ENCODE assay signal across 12 cellular contexts in genomic region chr5:123810253-123810652, GRCh38.
DNase-seq lines count a peak whose midpoint lies in the region; ATAC-seq and TF ChIP-seq lines count a peak whose summit lies in the region.
"Had no signal": no experiment of that assay in that cellular context is flagged by ENCODE, and none has a peak within 500 bp of the region (broad histone marks: within the 10 kb centered on the region; RNA-seq: fewer than 3 reads in every experiment).

No MANE protein-coding gene starts in this region.

- H3K36me3 ChIP-seq in SJCRH30 (no peaks in the 10 kb centered on the region), MM.1S (replicated peaks; ENCODE audit: insufficient read depth, low read length) (no peaks in the 10 kb centered on the region), mammary epithelial cell (ENCODE audit: insufficient read depth, low read length) (no peaks in the 10 kb centered on the region)
- H3K36me3 ChIP-seq: esophagus muscularis mucosa had no signal

- peak; percentile 41 to 65 for ATAC-seq in right cardiac atrium

- WGBS in right cardiac atrium = 29% methylated on average over 4 of the region's 4 CpGs
- 96% methylated on average over 4 of the region's 4 CpGs for WGBS in mammary epithelial cell (ENCODE audit: low coverage, missing lambda C conversion rate)

- no peak overlapping the region for H3K4me2 ChIP-seq in MM.1S (ENCODE audit: low read depth, low read length)
- no peak overlapping the region for H3K4me2 ChIP-seq in mammary epithelial cell (ENCODE audit: insufficient read depth, low read depth, low read length)
- H3K4me2 ChIP-seq: smooth muscle cell had no signal

- H3K9ac ChIP-seq in MM.1S (ENCODE audit: low read length) (no peak overlapping the region), mammary epithelial cell (ENCODE audit: insufficient read depth, low read length) (no peak overlapping the region)

- H3K27me3 ChIP-seq in SJCRH30 = no peaks in the 10 kb centered on the region
- H3K27me3 ChIP-seq in right cardiac atrium (ENCODE audit: control insufficient read depth, insufficient read depth) = no peaks in the 10 kb centered on the region
- no peaks in the 10 kb centered on the region for H3K27me3 ChIP-seq in MM.1S (replicated peaks; ENCODE audit: insufficient read depth, low read length)
- no peaks in the 10 kb centered on the region for H3K27me3 ChIP-seq in mammary epithelial cell (ENCODE audit: insufficient read depth, low read length)
- H3K27me3 ChIP-seq: esophagus muscularis mucosa had no signal

- CTCF ChIA-PET in mammary epithelial cell (lab: Charles Lee; ENCODE audit: low non-redundant PET) = no interaction called here

- intact Hi-C loops in right cardiac atrium (cut with DNase I) (loop anchor here in 1 of 4 donors (10.0 kb wide), 1 partner anchor 55 kb away; no protein-coding TSS in a partner anchor), mammary epithelial cell (cut with micrococcal nuclease) (no loop called here)

- dilution Hi-C loops in mammary epithelial cell (cut with HindIII; ENCODE audit: low sequenced_read_pairs) = no loop called here

- H3K9me2 ChIP-seq in MM.1S (replicated peaks; ENCODE audit: insufficient read depth, low read length) = no peaks in the 10 kb centered on the region

- peak overlapping the region; percentile 46 for H3K27ac ChIP-seq in SJCRH30
- peak overlapping the region; percentile 69 for H3K27ac ChIP-seq in right cardiac atrium (ENCODE audit: low read length)
- H3K27ac ChIP-seq in MM.1S (ENCODE audit: low read length) = no peak overlapping the region
- H3K27ac ChIP-seq in mammary epithelial cell (ENCODE audit: insufficient read depth, low read depth, low read length) = no peak overlapping the region
- H3K27ac ChIP-seq in caudate nucleus (ENCODE audit: low read depth, low read length) = no peak overlapping the region
- H3K27ac ChIP-seq: esophagus muscularis mucosa had no signal

- in situ Hi-C loops in mammary epithelial cell (cut with MboI; ENCODE audit: low sequenced_read_pairs in 2 of 2) = no loop called here

- no peaks in the 10 kb centered on the region for H4K20me1 ChIP-seq in MM.1S (ENCODE audit: insufficient read depth, low read length)
- no peaks in the 10 kb centered on the region for H4K20me1 ChIP-seq in mammary epithelial cell (ENCODE audit: insufficient read depth, low read length)

- H2AFZ ChIP-seq in MM.1S (ENCODE audit: low read length) (no peak overlapping the region), mammary epithelial cell (ENCODE audit: low read depth, low read length) (no peak overlapping the region)

- H3K9me3 ChIP-seq in SJCRH30 (replicated peaks) = no peaks in the 10 kb centered on the region
- H3K9me3 ChIP-seq in right cardiac atrium (ENCODE audit: control insufficient read depth, low read length) = no peaks in the 10 kb centered on the region
- H3K9me3 ChIP-seq in MM.1S (replicated peaks; ENCODE audit: insufficient read depth, low read length) = no peaks in the 10 kb centered on the region
- no peaks in the 10 kb centered on the region for H3K9me3 ChIP-seq in mammary epithelial cell (replicated peaks; ENCODE audit: insufficient read depth, low read length)
- H3K9me3 ChIP-seq: esophagus muscularis mucosa had no signal

- H3K4me1 ChIP-seq in SJCRH30 = peaks cover 63% of the 10 kb centered on the region
- H3K4me1 ChIP-seq in right cardiac atrium (ENCODE audit: control insufficient read depth, insufficient read depth, low read length) = peaks cover 12% of the 10 kb centered on the region
- no peaks in the 10 kb centered on the region for H3K4me1 ChIP-seq in MM.1S (ENCODE audit: low read length)
- H3K4me1 ChIP-seq in mammary epithelial cell (ENCODE audit: insufficient read depth, low read length) = no peaks in the 10 kb centered on the region

- H3K79me2 ChIP-seq in MM.1S (ENCODE audit: low read length) (no peaks in the 10 kb centered on the region), mammary epithelial cell (ENCODE audit: insufficient read depth, low read length) (no peaks in the 10 kb centered on the region)

- no peaks in the 10 kb centered on the region for H3F3A ChIP-seq in MM.1S (ENCODE audit: insufficient read depth, low read length)

- DNase-seq in HuH-7 (ENCODE audit: low spot score) (peak; percentile 11), SJCRH30 (peak in 1 of 2 experiments; percentile 51), right cardiac atrium (peak; percentile 9 to 58 (median 46)), renal cortical epithelial cell (ENCODE audit: low read depth) (peak; percentile 72), MM.1S (no peak), DMS 273 treated with DMSO at 0.1 percent for 48 hours (lab: John Stamatoyannopoulos, UW) (no peak), mammary epithelial cell (no peak), caudate nucleus (lab: John Stamatoyannopoulos, UW) (no peak)
- DNase-seq: activated CD8-positive, alpha-beta memory T cell treated with anti-CD3 and anti-CD28 coated beads for 24 hours; amniotic stem cell had no signal

- no TSS peak for BruUV-seq in mammary epithelial cell (replicated peaks; lab: Mats Ljungman, UMichigan)

- H3K4me3 ChIP-seq in SJCRH30 = no peak overlapping the region
- no peak overlapping the region for H3K4me3 ChIP-seq in right cardiac atrium (ENCODE audit: low read length)
- no peak overlapping the region for H3K4me3 ChIP-seq in MM.1S (ENCODE audit: low read length)
- no peak overlapping the region for H3K4me3 ChIP-seq in mammary epithelial cell (replicated peaks in 1 of 3; ENCODE audit: insufficient read depth in 1 of 3, low read depth in 2 of 3, low read length in 3 of 3)
- H3K4me3 ChIP-seq: esophagus muscularis mucosa, smooth muscle cell had no signal

- TF ChIP-seq CTCF in MM.1S (IDR thresholded peaks at IDR 0.05; ENCODE audit: low read length) (no peak), mammary epithelial cell (conservative IDR thresholded peaks at IDR 0.05 in 1 of 2, IDR thresholded peaks at IDR 0.05 in 1 of 2; ENCODE audit: extremely low read depth in 1 of 2, insufficient read depth in 1 of 2, low read depth in 1 of 2, low read length in 2 of 2) (no peak)

Comparison
In these comparisons a context has a peak if more than half of its experiments do, and no peak if none do; other contexts are left out.
1. DNase-seq: peak in HuH-7 (single experiment), right cardiac atrium (3 of 3) and renal cortical epithelial cell (single experiment); none in MM.1S (single experiment), DMS 273 treated with DMSO at 0.1 percent for 48 hours (single experiment), mammary epithelial cell (single experiment) and caudate nucleus (0 of 61).
2. H3K27ac ChIP-seq: peak in SJCRH30 (single experiment) and right cardiac atrium (single experiment); none in MM.1S (single experiment), mammary epithelial cell (single experiment) and caudate nucleus (single experiment).